10 cellular contexts compared by ENCODE assay signal in genomic region chr10:128147064-128147463, GRCh38. TPM values are rescaled to one million over a fixed set of nuclear protein-coding genes. Genes with fewer than 3 reads are reported as not detected.
DNase-seq lines count a peak whose midpoint lies in the region; ATAC-seq, FAIRE-seq and TF ChIP-seq lines count a peak whose summit lies in the region.
"Had no signal": no experiment of that assay in that cellular context is flagged by ENCODE, and none has a peak within 500 bp of the region (broad histone marks: within the 10 kb centered on the region; RNA-seq: fewer than 3 reads in every experiment).

No MANE protein-coding gene starts in this region.

- BruUV-seq in GM12878 (replicated peaks; lab: Mats Ljungman, UMichigan) = no TSS peak

- H2AFZ ChIP-seq in GM12878 (ENCODE audit: control insufficient read depth, low read depth, low read length) = peak overlapping the region; percentile 53

- no peaks in the 10 kb centered on the region for H4K20me1 ChIP-seq in GM12878 (ENCODE audit: control insufficient read depth, insufficient read depth)

- TF ChIP-seq CTCF in GM12878 (IDR thresholded peaks at IDR 0.05 in 2 of 3, conservative IDR thresholded peaks at IDR 0.05 in 1 of 3; ENCODE audit: control insufficient read depth in 2 of 3, extremely low read depth in 1 of 3, insufficient read depth in 1 of 3, low read depth in 3 of 3, low read length in 3 of 3) = no peak

- H3K4me2 ChIP-seq in GM12878 (ENCODE audit: control insufficient read depth, insufficient read depth) = peak overlapping the region; percentile 38; the same call in 1 of the 2 replicates

- CTCF ChIA-PET in GM12878 (lab: Yijun Ruan, JAX) = interaction anchor here (0.6 to 1.3 kb wide), 3 partner anchors 9 to 112 kb away, joined by 3 to 6 read pairs (median 4); no protein-coding TSS in a partner anchor

- 0% methylated on average over 4 of the region's 4 CpGs for WGBS in GM12878 (ENCODE audit: insufficient coverage, insufficient replicate concordance, low lambda C conversion rate, missing lambda C conversion rate)

- no peaks in the 10 kb centered on the region for H3K27me3 ChIP-seq in GM12878 (replicated peaks in 1 of 2; ENCODE audit: control insufficient read depth in 2 of 2, insufficient read depth in 2 of 2, low read length in 1 of 2)

- TF ChIP-seq RAD21 in GM12878 (IDR thresholded peaks at IDR 0.05; ENCODE audit: insufficient read depth, low read depth, low read length) = no peak

- in situ Hi-C loops in GM12878 (cut with MboI) = no loop called here

- ATAC-seq in GM18505 (IDR thresholded peaks at IDR 0.05; ENCODE audit: unreplicated experiment) (peak; percentile 68), GM19452 (IDR thresholded peaks at IDR 0.05; ENCODE audit: unreplicated experiment) (peak; percentile 41), HG03097 (IDR thresholded peaks at IDR 0.05; ENCODE audit: low FRiP score, unreplicated experiment) (peak; percentile 44), GM12878 (peak; percentile 87), HG03025 (IDR thresholded peaks at IDR 0.05; ENCODE audit: low FRiP score, unreplicated experiment) (no peak)

- DNase-seq in GM12878 (ENCODE audit: low read depth, low spot score) = peak; percentile 45
- no peak for DNase-seq in SKM-1 treated with dmso at 0.1 percent for 144 hours (lab: John Stamatoyannopoulos, UW; ENCODE audit: unreplicated experiment)
- no peak for DNase-seq in HCEC 1CT
- no peak for DNase-seq in NK-92 treated with Interleukin-12 subunit alpha and Interleukin-12 subunit beta, amount 100 ng/mL, for 24 hours (lab: John Stamatoyannopoulos, UW)
- DNase-seq: DND-41, NCI-H2171 treated with DMSO at 0.1 percent for 48 hours had no signal

- no peak for TF ChIP-seq EP300 in GM12878 (IDR thresholded peaks at IDR 0.05; ENCODE audit: borderline replicate concordance in 1 of 2, control insufficient read depth in 1 of 2, low read depth in 2 of 2, low read length in 2 of 2)

- RAD21 ChIA-PET in GM12878 (lab: Charles Lee; ENCODE audit: unreplicated experiment) = no interaction called here

- no peak for FAIRE-seq in GM12878 (lab: Jason Lieb, UNC)

- no peak overlapping the region for H3K4me3 ChIP-seq in GM12878

- H3K9me3 ChIP-seq in GM12878 (replicated peaks; ENCODE audit: control insufficient read depth, insufficient read depth, low read length) = no peaks in the 10 kb centered on the region; the same call in 2 of the 3 replicates

- H3K4me1 ChIP-seq in GM12878 (ENCODE audit: control insufficient read depth, insufficient read depth, low read length) = peaks cover 8% of the 10 kb centered on the region

- no peaks in the 10 kb centered on the region for H3K79me2 ChIP-seq in GM12878 (ENCODE audit: control insufficient read depth, insufficient read depth, low read length)

- no peak overlapping the region for H3K27ac ChIP-seq in GM12878 (ENCODE audit: control insufficient read depth, insufficient read depth)

- TF ChIP-seq POLR2A in GM18505 (IDR thresholded peaks at IDR 0.05; ENCODE audit: borderline replicate concordance, extremely low read depth, insufficient read depth, insufficient read length) = no peak
- TF ChIP-seq POLR2A in GM12878 (IDR thresholded peaks at IDR 0.05; ENCODE audit: low read depth, low read length) = no peak

- H3K9ac ChIP-seq in GM12878 (ENCODE audit: control insufficient read depth, insufficient read depth, low read length) = no peak overlapping the region

- SMC1A ChIA-PET in GM12878 (lab: Charles Lee; ENCODE audit: uncharacterized antibody, unreplicated experiment) = interaction anchor here (1.0 to 1.9 kb wide), 4 partner anchors 9 to 83 kb away, joined by 4 read pairs; partner anchors contain the start of gene MKI67

- POLR2A ChIA-PET in GM12878 (lab: Charles Lee) = interaction anchor here (0.9 kb wide), 1 partner anchor 20 kb away, joined by 3 read pairs; no protein-coding TSS in a partner anchor

- H3K36me3 ChIP-seq in GM12878 (ENCODE audit: control insufficient read depth in 2 of 2, insufficient read depth in 2 of 2, low read length in 1 of 2) = no peaks in the 10 kb centered on the region

- intact Hi-C loops in GM12878 (cut with micrococcal nuclease; ENCODE audit: unreplicated experiment) = no loop called here

TF ChIP-seq in GM12878, 131 proteins besides CTCF, POLR2A, EP300 and RAD21 (continues in another document):
- no peak for TF ChIP-seq NRF1 (conservative IDR thresholded peaks at IDR 0.05; ENCODE audit: low read depth, low read length)
- no peak for TF ChIP-seq MXI1 (IDR thresholded peaks at IDR 0.05; ENCODE audit: low read depth, low read length)
- TF ChIP-seq ZNF24 (IDR thresholded peaks at IDR 0.05) = no peak
- TF ChIP-seq SIX5 (IDR thresholded peaks at IDR 0.05; ENCODE audit: low read depth, low read length, severe bottlenecking) = no peak
- TF ChIP-seq, protein P1, sequence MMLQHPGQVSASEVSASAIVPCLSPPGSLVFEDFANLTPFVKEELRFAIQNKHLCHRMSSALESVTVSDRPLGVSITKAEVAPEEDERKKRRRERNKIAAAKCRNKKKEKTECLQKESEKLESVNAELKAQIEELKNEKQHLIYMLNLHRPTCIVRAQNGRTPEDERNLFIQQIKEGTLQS (IDR thresholded peaks at IDR 0.05; ENCODE audit: borderline replicate concordance, extremely low read depth, low read depth, low read length) = no peak
- no peak for TF ChIP-seq EZH2 (IDR thresholded peaks at IDR 0.05; ENCODE audit: borderline replicate concordance, control insufficient read depth, low read depth, low read length)
- TF ChIP-seq, protein P2, sequence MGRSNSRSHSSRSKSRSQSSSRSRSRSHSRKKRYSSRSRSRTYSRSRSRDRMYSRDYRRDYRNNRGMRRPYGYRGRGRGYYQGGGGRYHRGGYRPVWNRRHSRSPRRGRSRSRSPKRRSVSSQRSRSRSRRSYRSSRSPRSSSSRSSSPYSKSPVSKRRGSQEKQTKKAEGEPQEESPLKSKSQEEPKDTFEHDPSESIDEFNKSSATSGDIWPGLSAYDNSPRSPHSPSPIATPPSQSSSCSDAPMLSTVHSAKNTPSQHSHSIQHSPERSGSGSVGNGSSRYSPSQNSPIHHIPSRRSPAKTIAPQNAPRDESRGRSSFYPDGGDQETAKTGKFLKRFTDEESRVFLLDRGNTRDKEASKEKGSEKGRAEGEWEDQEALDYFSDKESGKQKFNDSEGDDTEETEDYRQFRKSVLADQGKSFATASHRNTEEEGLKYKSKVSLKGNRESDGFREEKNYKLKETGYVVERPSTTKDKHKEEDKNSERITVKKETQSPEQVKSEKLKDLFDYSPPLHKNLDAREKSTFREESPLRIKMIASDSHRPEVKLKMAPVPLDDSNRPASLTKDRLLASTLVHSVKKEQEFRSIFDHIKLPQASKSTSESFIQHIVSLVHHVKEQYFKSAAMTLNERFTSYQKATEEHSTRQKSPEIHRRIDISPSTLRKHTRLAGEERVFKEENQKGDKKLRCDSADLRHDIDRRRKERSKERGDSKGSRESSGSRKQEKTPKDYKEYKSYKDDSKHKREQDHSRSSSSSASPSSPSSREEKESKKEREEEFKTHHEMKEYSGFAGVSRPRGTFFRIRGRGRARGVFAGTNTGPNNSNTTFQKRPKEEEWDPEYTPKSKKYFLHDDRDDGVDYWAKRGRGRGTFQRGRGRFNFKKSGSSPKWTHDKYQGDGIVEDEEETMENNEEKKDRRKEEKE (IDR thresholded peaks at IDR 0.05) = no peak
- no peak for TF ChIP-seq BMI1 (IDR thresholded peaks at IDR 0.05; ENCODE audit: borderline replicate concordance)
- no peak for TF ChIP-seq KLF5 (IDR thresholded peaks at IDR 0.05; ENCODE audit: partially characterized antibody)
- no peak for TF ChIP-seq NR2F1 (conservative IDR thresholded peaks at IDR 0.05)
- TF ChIP-seq RUNX3 (IDR thresholded peaks at IDR 0.05; ENCODE audit: low read length) = peak; percentile 33; the same call in 1 of the 2 replicates
- TF ChIP-seq SUPT20H (IDR thresholded peaks at IDR 0.05; ENCODE audit: borderline replicate concordance, control insufficient read depth, low read depth, low read length) = no peak
- no peak for TF ChIP-seq CREB1 (IDR thresholded peaks at IDR 0.05; ENCODE audit: low read depth)
- TF ChIP-seq NFIC (IDR thresholded peaks at IDR 0.05; ENCODE audit: low read depth, low read length) = 0 out of 2 replicates have a peak, but pooled peaks have one; percentile 43
- TF ChIP-seq YY1 (IDR thresholded peaks at IDR 0.05; ENCODE audit: low read depth, low read length) = peak; percentile 61
- TF ChIP-seq FOXM1 (IDR thresholded peaks at IDR 0.05; ENCODE audit: low read depth, low read length) = no peak
- TF ChIP-seq SMAD5 (IDR thresholded peaks at IDR 0.05; ENCODE audit: low read depth) = no peak
- TF ChIP-seq NFXL1 (IDR thresholded peaks at IDR 0.05; ENCODE audit: borderline replicate concordance) = no peak
- TF ChIP-seq ZZZ3 (IDR thresholded peaks at IDR 0.05; ENCODE audit: control insufficient read depth, insufficient read length, low read depth) = no peak
- no peak for TF ChIP-seq KAT2A (conservative IDR thresholded peaks at IDR 0.05; ENCODE audit: control insufficient read depth, low read depth, low read length)
- TF ChIP-seq FOS (IDR thresholded peaks at IDR 0.05; ENCODE audit: borderline replicate concordance, extremely low read depth, insufficient read length) = no peak
- TF ChIP-seq ATF7 (IDR thresholded peaks at IDR 0.05; ENCODE audit: low read depth) = no peak
- no peak for TF ChIP-seq ZNF384 (IDR thresholded peaks at IDR 0.05; ENCODE audit: borderline replicate concordance, low read depth, low read length)
- peak in 1 of 2 experiments; percentile 28; a peak in 1 of 4 replicates for TF ChIP-seq BHLHE40 (IDR thresholded peaks at IDR 0.05; ENCODE audit: borderline replicate concordance in 1 of 2, low read depth in 2 of 2, low read length in 1 of 2)

RNA-seq across cellular contexts. Expression of gene MKI67, which starts 20.8 kb away (rescaled TPM):
- total RNA-seq in GM12878 (2013; cell fraction: nucleolus; rRNA removed) = 83.4 and 83.6 TPM in 2 replicates
- total RNA-seq in GM12878 (2014; rRNA removed) (72.0 and 89.6 TPM in 2 replicates), GM12878 (2014; rRNA removed; fragmentation: Illumina TruSeq; extraction: Trizol) (75.9 and 82.4 TPM in 2 replicates), GM12878 (2021) (168 and 183 TPM in 2 replicates)
- 35.4 TPM for polyA plus RNA-seq in GM12878 (2011; ENCODE audit: low read depth)
- polyA plus RNA-seq in GM12878 (2011; rRNA removed) (53.4 and 54.7 TPM in 2 replicates), GM12878 (2014; fragmentation: Illumina TruSeq; extraction: Trizol) (174 and 182 TPM in 2 replicates), GM12878 (2014; fragmentation: Nextera tagmentation; extraction: Ambion mirVana) (10 to 100 TPM; 22.3 to 37.5 TPM), GM12878 (2014; rRNA removed) (76.3 and 88.9 TPM in 2 replicates), GM12878 (2016; fragmentation: Nextera tagmentation; extraction: Ambion mirVana) (100 to 1,000 TPM; 143 to 148 TPM)
- 49.7 and 61.9 TPM in 2 replicates for polyA plus RNA-seq in GM12878 (2011; cell fraction: cytosol; rRNA removed)
- 147 and 191 TPM in 2 replicates for polyA plus RNA-seq in GM12878 (2011; cell fraction: nucleus; rRNA removed)
- polyA plus RNA-seq in GM12878 (2012) = 44.4 and 49.8 TPM in 2 replicates
- polyA minus RNA-seq in GM12878 (2011; rRNA and poly(A)+ RNA removed) = 51.4 and 64.0 TPM in 2 replicates
- 61.1 and 66.3 TPM in 2 replicates for polyA minus RNA-seq in GM12878 (2011; cell fraction: cytosol; rRNA and poly(A)+ RNA removed)
- polyA minus RNA-seq in GM12878 (2011; cell fraction: nucleus; rRNA and poly(A)+ RNA removed) = 61.4 and 96.2 TPM in 2 replicates
